In the genomic region with DNA sequence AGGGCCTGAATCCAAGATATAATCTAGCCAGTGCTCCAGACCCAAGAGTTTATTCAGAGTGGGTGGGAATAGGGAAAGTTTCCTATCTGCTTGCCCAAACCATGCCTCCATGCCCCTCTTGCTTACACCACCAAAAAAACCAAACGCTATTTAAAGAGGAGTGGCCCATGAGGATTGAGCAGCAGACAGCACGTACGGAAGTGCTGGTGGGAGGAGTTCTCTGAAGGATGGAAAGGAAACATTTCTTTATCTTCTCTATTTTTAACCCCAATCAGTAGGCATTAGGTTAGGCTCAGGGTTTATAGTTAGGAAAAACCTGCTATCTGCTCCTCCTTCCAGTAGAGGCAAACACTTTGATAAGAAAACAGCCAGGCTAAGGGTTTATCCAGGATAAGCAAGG, we compare ENCODE assay signal across 27 cellular contexts.
"Had no signal": no experiment of that assay in that cellular context is flagged by ENCODE, and none has a peak within 500 bp of the region (broad histone marks: within the 10 kb centered on the region; RNA-seq: fewer than 3 reads in every experiment).

No MANE protein-coding gene starts in this region.

- H3K27ac Mint-ChIP-seq: activated CD4-positive, alpha-beta T cell treated with anti-CD3 and anti-CD28 coated beads, Interleukin-2, amount 10 ng/mL, durations not matched to agents 24 days and 14 days; activated CD8-positive, alpha-beta memory T cell treated with anti-CD3 and anti-CD28 coated beads, Interleukin-2, amount 10 ng/mL, durations not matched to agents 7 days and 5 days; activated naive CD4-positive, alpha-beta T cell treated with anti-CD3 and anti-CD28 coated beads, Interleukin-2, amount 50 U/mL, for 24 hours; activated T-cell treated with anti-CD3 and anti-CD28 coated beads, Interleukin-2, amount 50 U/mL, for 24 hours; activated T-helper 1 cell treated with anti-CD3 and anti-CD28 coated beads, Interleukin-12 subunit alpha, Interleukin-12 subunit beta, Interleukin-2, Interleukin-4 antibody, amounts not matched to agents 30 ng/mL and 10 ng/mL and 1 ng/mL, durations not matched to agents 14 hours and 24 hours and 36 hours; T-cell; WTC11 had no signal

- DNase-seq: activated CD4-positive, alpha-beta T cell treated with anti-CD3 and anti-CD28 coated beads, Interleukin-2, amount 10 ng/mL, durations not matched to agents 24 days and 14 days; activated CD4-positive, alpha-beta T cell treated with anti-CD3 and anti-CD28 coated beads, Interleukin-2, amount 50 U/mL, for 48 hours; activated CD4-positive, CD25-positive, alpha-beta regulatory T cell treated with anti-CD3 and anti-CD28 coated beads, Interleukin-2, amount 50 U/mL, for 72 hours; activated CD8-positive, alpha-beta memory T cell treated with anti-CD3 and anti-CD28 coated beads, Interleukin-2, amount 10 ng/mL, durations not matched to agents 7 days and 5 days; activated effector memory CD4-positive, alpha-beta T cell treated with Interleukin-2 at 50 U/mL for 16 hours; activated naive CD4-positive, alpha-beta T cell; activated T-cell treated with anti-CD3 and anti-CD28 coated beads, Interleukin-2, amount 50 U/mL, for 24 hours; caudate nucleus; MM.1S; NCI-H1105; NCI-H1436; NCI-H1694 treated with DMSO at 0.1 percent for 48 hours; NCI-H2081; NCI-H510A treated with DMSO at 0.1 percent for 48 hours; NCI-H69; NK-92 treated with Interleukin-12 subunit alpha and Interleukin-12 subunit beta, amount 100 ng/mL, for 24 hours; OCI-M1; Peyer's patch; T-cell; T-helper 2 cell; T1000 had no signal

- H3K4me3 Mint-ChIP-seq: activated CD4-positive, alpha-beta T cell treated with anti-CD3 and anti-CD28 coated beads, Interleukin-2, amount 10 ng/mL, durations not matched to agents 24 days and 14 days; activated CD8-positive, alpha-beta memory T cell treated with anti-CD3 and anti-CD28 coated beads, Interleukin-2, amount 10 ng/mL, durations not matched to agents 7 days and 5 days; activated naive CD4-positive, alpha-beta T cell treated with anti-CD3 and anti-CD28 coated beads, Interleukin-2, amount 50 U/mL, for 24 hours; activated T-cell treated with anti-CD3 and anti-CD28 coated beads, Interleukin-2, amount 50 U/mL, for 24 hours; activated T-helper 1 cell treated with anti-CD3 and anti-CD28 coated beads, Interleukin-12 subunit alpha, Interleukin-12 subunit beta, Interleukin-2, Interleukin-4 antibody, amounts not matched to agents 30 ng/mL and 10 ng/mL and 1 ng/mL, durations not matched to agents 14 hours and 24 hours and 36 hours; brain; T-cell; WTC11 had no signal

- H3K9me3 ChIP-seq: ascending aorta, Peyer's patch had no signal

- H3K27me3 ChIP-seq: ascending aorta, Peyer's patch had no signal

- H3K9me3 Mint-ChIP-seq: activated CD4-positive, alpha-beta T cell treated with anti-CD3 and anti-CD28 coated beads, Interleukin-2, amount 10 ng/mL, durations not matched to agents 24 days and 14 days; activated naive CD4-positive, alpha-beta T cell treated with anti-CD3 and anti-CD28 coated beads, Interleukin-2, amount 50 U/mL, for 24 hours; activated T-cell treated with anti-CD3 and anti-CD28 coated beads, Interleukin-2, amount 50 U/mL, for 24 hours; activated T-helper 1 cell treated with anti-CD3 and anti-CD28 coated beads, Interleukin-12 subunit alpha, Interleukin-12 subunit beta, Interleukin-2, Interleukin-4 antibody, amounts not matched to agents 30 ng/mL and 10 ng/mL and 1 ng/mL, durations not matched to agents 14 hours and 24 hours and 36 hours; brain; T-cell; WTC11 had no signal

- H3K4me1 Mint-ChIP-seq: activated CD4-positive, alpha-beta T cell treated with anti-CD3 and anti-CD28 coated beads, Interleukin-2, amount 10 ng/mL, durations not matched to agents 24 days and 14 days; activated naive CD4-positive, alpha-beta T cell treated with anti-CD3 and anti-CD28 coated beads, Interleukin-2, amount 50 U/mL, for 24 hours; T-cell; WTC11 had no signal

- ATAC-seq: activated CD8-positive, alpha-beta memory T cell treated with anti-CD3 and anti-CD28 coated beads, Interleukin-2, amount 10 ng/mL, durations not matched to agents 7 days and 5 days; T-cell; WTC11 had no signal

- H3K4me3 ChIP-seq: ascending aorta, Peyer's patch, SK-N-MC had no signal

- H3K27me3 Mint-ChIP-seq: activated naive CD4-positive, alpha-beta T cell treated with anti-CD3 and anti-CD28 coated beads, Interleukin-2, amount 50 U/mL, for 24 hours; brain had no signal

- H3K36me3 ChIP-seq: Peyer's patch had no signal

- H3K4me1 ChIP-seq: Peyer's patch had no signal

- H3K27ac ChIP-seq: Peyer's patch, SK-N-MC had no signal

- H3K36me3 Mint-ChIP-seq: activated CD8-positive, alpha-beta memory T cell treated with anti-CD3 and anti-CD28 coated beads, Interleukin-2, amount 10 ng/mL, durations not matched to agents 7 days and 5 days; T-cell; WTC11 had no signal
